ENCODE assay signal across 1 cellular context in the genomic region with DNA sequence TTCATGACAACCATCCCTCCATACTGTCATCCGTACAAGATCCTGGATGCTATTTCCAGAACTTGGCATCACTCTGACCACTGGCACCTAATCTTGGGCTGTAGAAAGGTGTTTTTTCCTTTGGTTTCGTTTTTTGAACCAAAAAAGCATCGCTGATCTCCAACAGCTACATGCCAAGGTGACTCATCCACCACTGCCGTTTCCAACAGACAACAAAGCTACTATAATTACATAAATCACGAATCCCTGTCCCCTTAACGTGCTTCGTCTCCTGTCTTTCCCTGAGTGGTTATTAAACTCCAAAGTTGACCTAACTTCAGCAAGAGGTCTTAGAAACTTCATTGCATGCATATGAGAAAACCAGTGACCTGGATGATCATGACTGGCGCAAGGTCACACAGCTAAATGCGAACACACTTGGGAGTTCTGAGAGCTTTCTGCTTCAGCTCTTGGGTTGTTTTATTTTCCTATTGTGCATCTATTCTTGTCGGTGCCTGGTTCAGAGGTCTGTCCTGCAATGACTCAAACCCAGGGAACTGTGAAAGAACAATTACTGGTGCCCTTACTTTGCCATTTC.
TF ChIP-seq lines count a peak whose summit lies in the region.

No MANE protein-coding gene starts in this region.

TF ChIP-seq in SK-N-SH treated with all-trans-retinoic acid at 6 μM for 48 hours, 23 proteins besides CTCF, POLR2A, EP300 and RAD21 (continued from another document):
- TF ChIP-seq, protein P1, sequence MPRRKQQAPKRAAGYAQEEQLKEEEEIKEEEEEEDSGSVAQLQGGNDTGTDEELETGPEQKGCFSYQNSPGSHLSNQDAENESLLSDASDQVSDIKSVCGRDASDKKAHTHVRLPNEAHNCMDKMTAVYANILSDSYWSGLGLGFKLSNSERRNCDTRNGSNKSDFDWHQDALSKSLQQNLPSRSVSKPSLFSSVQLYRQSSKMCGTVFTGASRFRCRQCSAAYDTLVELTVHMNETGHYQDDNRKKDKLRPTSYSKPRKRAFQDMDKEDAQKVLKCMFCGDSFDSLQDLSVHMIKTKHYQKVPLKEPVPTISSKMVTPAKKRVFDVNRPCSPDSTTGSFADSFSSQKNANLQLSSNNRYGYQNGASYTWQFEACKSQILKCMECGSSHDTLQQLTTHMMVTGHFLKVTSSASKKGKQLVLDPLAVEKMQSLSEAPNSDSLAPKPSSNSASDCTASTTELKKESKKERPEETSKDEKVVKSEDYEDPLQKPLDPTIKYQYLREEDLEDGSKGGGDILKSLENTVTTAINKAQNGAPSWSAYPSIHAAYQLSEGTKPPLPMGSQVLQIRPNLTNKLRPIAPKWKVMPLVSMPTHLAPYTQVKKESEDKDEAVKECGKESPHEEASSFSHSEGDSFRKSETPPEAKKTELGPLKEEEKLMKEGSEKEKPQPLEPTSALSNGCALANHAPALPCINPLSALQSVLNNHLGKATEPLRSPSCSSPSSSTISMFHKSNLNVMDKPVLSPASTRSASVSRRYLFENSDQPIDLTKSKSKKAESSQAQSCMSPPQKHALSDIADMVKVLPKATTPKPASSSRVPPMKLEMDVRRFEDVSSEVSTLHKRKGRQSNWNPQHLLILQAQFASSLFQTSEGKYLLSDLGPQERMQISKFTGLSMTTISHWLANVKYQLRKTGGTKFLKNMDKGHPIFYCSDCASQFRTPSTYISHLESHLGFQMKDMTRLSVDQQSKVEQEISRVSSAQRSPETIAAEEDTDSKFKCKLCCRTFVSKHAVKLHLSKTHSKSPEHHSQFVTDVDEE (CRISPR knock-in tag; IDR thresholded peaks at IDR 0.05): no peak
- TF ChIP-seq ZFP3 (CRISPR knock-in tag; IDR thresholded peaks at IDR 0.05): no peak
- no peak for TF ChIP-seq GLIS3 (CRISPR knock-in tag; IDR thresholded peaks at IDR 0.05)
- TF ChIP-seq, protein P2, sequence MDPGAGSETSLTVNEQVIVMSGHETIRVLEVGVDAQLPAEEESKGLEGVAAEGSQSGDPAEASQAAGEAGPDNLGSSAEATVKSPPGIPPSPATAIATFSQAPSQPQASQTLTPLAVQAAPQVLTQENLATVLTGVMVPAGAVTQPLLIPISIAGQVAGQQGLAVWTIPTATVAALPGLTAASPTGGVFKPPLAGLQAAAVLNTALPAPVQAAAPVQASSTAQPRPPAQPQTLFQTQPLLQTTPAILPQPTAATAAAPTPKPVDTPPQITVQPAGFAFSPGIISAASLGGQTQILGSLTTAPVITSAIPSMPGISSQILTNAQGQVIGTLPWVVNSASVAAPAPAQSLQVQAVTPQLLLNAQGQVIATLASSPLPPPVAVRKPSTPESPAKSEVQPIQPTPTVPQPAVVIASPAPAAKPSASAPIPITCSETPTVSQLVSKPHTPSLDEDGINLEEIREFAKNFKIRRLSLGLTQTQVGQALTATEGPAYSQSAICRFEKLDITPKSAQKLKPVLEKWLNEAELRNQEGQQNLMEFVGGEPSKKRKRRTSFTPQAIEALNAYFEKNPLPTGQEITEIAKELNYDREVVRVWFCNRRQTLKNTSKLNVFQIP (CRISPR knock-in tag; IDR thresholded peaks at IDR 0.05; ENCODE audit: borderline replicate concordance, low read depth): no peak
- no peak for TF ChIP-seq CSDC2 (CRISPR knock-in tag; IDR thresholded peaks at IDR 0.05)
- TF ChIP-seq ZFP30 (CRISPR knock-in tag; IDR thresholded peaks at IDR 0.05): no peak
- no peak for TF ChIP-seq PPARA (CRISPR knock-in tag; IDR thresholded peaks at IDR 0.05; ENCODE audit: borderline replicate concordance)
- no peak for TF ChIP-seq ZNF565 (CRISPR knock-in tag; conservative IDR thresholded peaks at IDR 0.05; ENCODE audit: low read depth)
- TF ChIP-seq ZNF8 (CRISPR knock-in tag; IDR thresholded peaks at IDR 0.05): no peak
- TF ChIP-seq SNAI2 (CRISPR knock-in tag; IDR thresholded peaks at IDR 0.05): no peak
- no peak for TF ChIP-seq BACH2 (CRISPR knock-in tag; IDR thresholded peaks at IDR 0.05; ENCODE audit: borderline replicate concordance)
